Comparison of ENCODE assay signal across 17 cellular contexts in the genomic region with DNA sequence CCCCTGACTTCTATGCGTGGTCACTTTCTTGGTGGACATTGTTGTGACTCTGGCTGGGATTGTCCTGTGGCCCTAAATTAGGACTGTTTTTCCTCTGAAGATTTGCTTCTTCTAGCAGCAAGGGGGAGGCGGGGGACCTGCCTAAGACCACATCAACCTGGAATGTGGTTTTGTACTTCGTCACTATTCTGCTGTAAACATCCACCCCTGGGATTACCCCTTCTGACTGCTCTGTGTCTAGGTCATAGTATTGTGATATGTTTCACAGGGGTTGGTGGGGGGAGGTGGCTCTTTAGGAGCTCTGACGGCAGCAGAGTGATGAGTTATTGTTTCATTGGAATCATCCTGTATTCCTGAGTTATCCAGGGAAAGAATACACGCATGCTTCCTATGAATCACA.
DNase-seq lines count a peak whose midpoint lies in the region; ATAC-seq, FAIRE-seq and TF ChIP-seq lines count a peak whose summit lies in the region.
"Had no signal": no experiment of that assay in that cellular context is flagged by ENCODE, and none has a peak within 500 bp of the region (broad histone marks: within the 10 kb centered on the region; RNA-seq: fewer than 3 reads in every experiment).

No MANE protein-coding gene starts in this region.

- peak; percentile 72 for ATAC-seq in activated CD8-positive, alpha-beta T cell treated with anti-CD3 and anti-CD28 coated beads for 36 hours
- ATAC-seq in activated CD8-positive, alpha-beta T cell treated with anti-CD3 and anti-CD28 coated beads, Interleukin-2, amount 10 ng/mL, durations not matched to agents 7 days and 5 days: no peak
- ATAC-seq in naive thymus-derived CD8-positive, alpha-beta T cell: peak; percentile 94 to 99
- ATAC-seq: A549, GM23338 had no signal

- H3K4me1 Mint-ChIP-seq in activated CD8-positive, alpha-beta T cell treated with anti-CD3 and anti-CD28 coated beads for 36 hours (ENCODE audit: low read depth): peaks cover 8% of the 10 kb centered on the region
- no peaks in the 10 kb centered on the region for H3K4me1 Mint-ChIP-seq in activated CD8-positive, alpha-beta T cell treated with anti-CD3 and anti-CD28 coated beads, Interleukin-2, amount 10 ng/mL, durations not matched to agents 7 days and 5 days (ENCODE audit: low read depth)
- peaks cover 12% of the 10 kb centered on the region for H3K4me1 Mint-ChIP-seq in activated naive CD8-positive, alpha-beta T cell (ENCODE audit: low read depth)
- H3K4me1 Mint-ChIP-seq in activated naive CD8-positive, alpha-beta T cell treated with anti-CD3 and anti-CD28 coated beads for 36 hours: peaks cover 8% of the 10 kb centered on the region
- H3K4me1 Mint-ChIP-seq in naive thymus-derived CD8-positive, alpha-beta T cell: peaks cover 6 to 11% (median 7%) of the 10 kb centered on the region in 4 donors
- H3K4me1 Mint-ChIP-seq: GM23338 had no signal

- H3K27me3 Mint-ChIP-seq in activated CD8-positive, alpha-beta T cell treated with anti-CD3 and anti-CD28 coated beads for 36 hours: peaks cover 4% of the 10 kb centered on the region
- H3K27me3 Mint-ChIP-seq in activated CD8-positive, alpha-beta T cell treated with anti-CD3 and anti-CD28 coated beads, Interleukin-2, amount 10 ng/mL, durations not matched to agents 7 days and 5 days (ENCODE audit: low read depth): no peaks in the 10 kb centered on the region
- H3K27me3 Mint-ChIP-seq in activated naive CD8-positive, alpha-beta T cell: no peaks in the 10 kb centered on the region
- no peaks in the 10 kb centered on the region for H3K27me3 Mint-ChIP-seq in activated naive CD8-positive, alpha-beta T cell treated with anti-CD3 and anti-CD28 coated beads for 36 hours
- peaks cover 0 to 4% (median 0%) of the 10 kb centered on the region in 5 donors for H3K27me3 Mint-ChIP-seq in naive thymus-derived CD8-positive, alpha-beta T cell

- no peak for TF ChIP-seq CTCF in activated CD8-positive, alpha-beta T cell treated with anti-CD3 and anti-CD28 coated beads for 36 hours (IDR thresholded peaks at IDR 0.05)

- POLR2A ChIA-PET in activated CD8-positive, alpha-beta T cell treated with anti-CD3 and anti-CD28 coated beads for 36 hours (lab: Charles Lee): no interaction called here
- POLR2A ChIA-PET in activated CD8-positive, alpha-beta T cell treated with anti-CD3 and anti-CD28 coated beads, Interleukin-2, amount 10 ng/mL, durations not matched to agents 7 days and 5 days (lab: Charles Lee): no interaction called here
- POLR2A ChIA-PET in naive thymus-derived CD8-positive, alpha-beta T cell (lab: Charles Lee): no interaction called here

- peaks cover 11% of the 10 kb centered on the region for H3K9me3 Mint-ChIP-seq in activated CD8-positive, alpha-beta T cell treated with anti-CD3 and anti-CD28 coated beads for 36 hours
- no peaks in the 10 kb centered on the region for H3K9me3 Mint-ChIP-seq in activated CD8-positive, alpha-beta T cell treated with anti-CD3 and anti-CD28 coated beads, Interleukin-2, amount 10 ng/mL, durations not matched to agents 7 days and 5 days (ENCODE audit: insufficient read depth)
- peaks cover 12% of the 10 kb centered on the region for H3K9me3 Mint-ChIP-seq in activated naive CD8-positive, alpha-beta T cell (ENCODE audit: low read depth)
- H3K9me3 Mint-ChIP-seq in activated naive CD8-positive, alpha-beta T cell treated with anti-CD3 and anti-CD28 coated beads for 36 hours: peaks cover 12% of the 10 kb centered on the region
- peaks cover 4 to 30% (median 17%) of the 10 kb centered on the region in 9 donors for H3K9me3 Mint-ChIP-seq in naive thymus-derived CD8-positive, alpha-beta T cell

- H3K27ac Mint-ChIP-seq in activated CD8-positive, alpha-beta T cell treated with anti-CD3 and anti-CD28 coated beads for 36 hours: no peak overlapping the region
- H3K27ac Mint-ChIP-seq in activated CD8-positive, alpha-beta T cell treated with anti-CD3 and anti-CD28 coated beads, Interleukin-2, amount 10 ng/mL, durations not matched to agents 7 days and 5 days: no peak overlapping the region
- peak overlapping the region; percentile 2 for H3K27ac Mint-ChIP-seq in activated naive CD8-positive, alpha-beta T cell
- H3K27ac Mint-ChIP-seq in activated naive CD8-positive, alpha-beta T cell treated with anti-CD3 and anti-CD28 coated beads for 36 hours: no peak overlapping the region
- peak overlapping the region in 8 of 10 donors; percentile 46 to 92 (median 86) for H3K27ac Mint-ChIP-seq in naive thymus-derived CD8-positive, alpha-beta T cell
- H3K27ac Mint-ChIP-seq: GM23338 had no signal

- DNase-seq in activated CD8-positive, alpha-beta T cell treated with anti-CD3 and anti-CD28 coated beads for 36 hours: peak; percentile 11
- DNase-seq in activated CD8-positive, alpha-beta T cell treated with anti-CD3 and anti-CD28 coated beads, Interleukin-2, amount 10 ng/mL, durations not matched to agents 7 days and 5 days: no peak
- no peak for DNase-seq in activated naive CD8-positive, alpha-beta T cell treated with anti-CD3 and anti-CD28 coated beads for 36 hours
- DNase-seq in HTR-8/SVneo (ENCODE audit: insufficient read length, low spot score) (no peak), OCI-M1 (lab: John Stamatoyannopoulos, UW) (no peak), AG20443 (ENCODE audit: low spot score) (no peak)
- peak in 7 of 10 donors; percentile 16 to 74 (median 37) for DNase-seq in naive thymus-derived CD8-positive, alpha-beta T cell
- DNase-seq: DMS153, DMS79, GDM1, HCEC 1CT had no signal

- intact Hi-C loops in activated CD8-positive, alpha-beta T cell treated with anti-CD3 and anti-CD28 coated beads for 36 hours (cut with micrococcal nuclease): no loop called here

- CTCF ChIA-PET in activated CD8-positive, alpha-beta T cell treated with anti-CD3 and anti-CD28 coated beads for 36 hours (lab: Charles Lee): no interaction called here
- CTCF ChIA-PET in activated CD8-positive, alpha-beta T cell treated with anti-CD3 and anti-CD28 coated beads, Interleukin-2, amount 10 ng/mL, durations not matched to agents 7 days and 5 days (lab: Charles Lee): no interaction called here

- H3K36me3 Mint-ChIP-seq in activated CD8-positive, alpha-beta T cell treated with anti-CD3 and anti-CD28 coated beads for 36 hours (ENCODE audit: low read depth): no peaks in the 10 kb centered on the region
- no peaks in the 10 kb centered on the region for H3K36me3 Mint-ChIP-seq in activated CD8-positive, alpha-beta T cell treated with anti-CD3 and anti-CD28 coated beads, Interleukin-2, amount 10 ng/mL, durations not matched to agents 7 days and 5 days (ENCODE audit: low read depth)
- H3K36me3 Mint-ChIP-seq in activated naive CD8-positive, alpha-beta T cell: no peaks in the 10 kb centered on the region
- no peaks in the 10 kb centered on the region for H3K36me3 Mint-ChIP-seq in activated naive CD8-positive, alpha-beta T cell treated with anti-CD3 and anti-CD28 coated beads for 36 hours
- H3K36me3 Mint-ChIP-seq in naive thymus-derived CD8-positive, alpha-beta T cell: peaks cover 0 to 25% (median 5%) of the 10 kb centered on the region in 3 donors

- no peak overlapping the region for H3K4me3 Mint-ChIP-seq in activated CD8-positive, alpha-beta T cell treated with anti-CD3 and anti-CD28 coated beads for 36 hours
- H3K4me3 Mint-ChIP-seq in activated CD8-positive, alpha-beta T cell treated with anti-CD3 and anti-CD28 coated beads, Interleukin-2, amount 10 ng/mL, durations not matched to agents 7 days and 5 days: no peak overlapping the region
- no peak overlapping the region for H3K4me3 Mint-ChIP-seq in activated naive CD8-positive, alpha-beta T cell
- H3K4me3 Mint-ChIP-seq in activated naive CD8-positive, alpha-beta T cell treated with anti-CD3 and anti-CD28 coated beads for 36 hours: no peak overlapping the region
- peak overlapping the region in 3 of 10 donors; percentile 8 to 25 (median 18) for H3K4me3 Mint-ChIP-seq in naive thymus-derived CD8-positive, alpha-beta T cell
- H3K4me3 Mint-ChIP-seq: GM23338 had no signal

- peak; percentile 13 for FAIRE-seq in HTR-8/SVneo (lab: Jason Lieb, UNC)
- FAIRE-seq: A549, GM12892, GM18507, H54 had no signal

Comparison
In these comparisons a context has a peak if more than half of its experiments do, and no peak if none do; other contexts are left out.
1. DNase-seq: peak in activated CD8-positive, alpha-beta T cell treated with anti-CD3 and anti-CD28 coated beads for 36 hours (single experiment) and naive thymus-derived CD8-positive, alpha-beta T cell (7 of 10); none in activated CD8-positive, alpha-beta T cell treated with anti-CD3 and anti-CD28 coated beads, Interleukin-2, amount 10 ng/mL, durations not matched to agents 7 days and 5 days (single experiment), activated naive CD8-positive, alpha-beta T cell treated with anti-CD3 and anti-CD28 coated beads for 36 hours (single experiment), HTR-8/SVneo (single experiment), OCI-M1 (single experiment) and AG20443 (single experiment).
2. H3K27ac Mint-ChIP-seq: peak in activated naive CD8-positive, alpha-beta T cell (single experiment) and naive thymus-derived CD8-positive, alpha-beta T cell (8 of 10); none in activated CD8-positive, alpha-beta T cell treated with anti-CD3 and anti-CD28 coated beads for 36 hours (single experiment), activated CD8-positive, alpha-beta T cell treated with anti-CD3 and anti-CD28 coated beads, Interleukin-2, amount 10 ng/mL, durations not matched to agents 7 days and 5 days (single experiment) and activated naive CD8-positive, alpha-beta T cell treated with anti-CD3 and anti-CD28 coated beads for 36 hours (single experiment).